In the genomic region with DNA sequence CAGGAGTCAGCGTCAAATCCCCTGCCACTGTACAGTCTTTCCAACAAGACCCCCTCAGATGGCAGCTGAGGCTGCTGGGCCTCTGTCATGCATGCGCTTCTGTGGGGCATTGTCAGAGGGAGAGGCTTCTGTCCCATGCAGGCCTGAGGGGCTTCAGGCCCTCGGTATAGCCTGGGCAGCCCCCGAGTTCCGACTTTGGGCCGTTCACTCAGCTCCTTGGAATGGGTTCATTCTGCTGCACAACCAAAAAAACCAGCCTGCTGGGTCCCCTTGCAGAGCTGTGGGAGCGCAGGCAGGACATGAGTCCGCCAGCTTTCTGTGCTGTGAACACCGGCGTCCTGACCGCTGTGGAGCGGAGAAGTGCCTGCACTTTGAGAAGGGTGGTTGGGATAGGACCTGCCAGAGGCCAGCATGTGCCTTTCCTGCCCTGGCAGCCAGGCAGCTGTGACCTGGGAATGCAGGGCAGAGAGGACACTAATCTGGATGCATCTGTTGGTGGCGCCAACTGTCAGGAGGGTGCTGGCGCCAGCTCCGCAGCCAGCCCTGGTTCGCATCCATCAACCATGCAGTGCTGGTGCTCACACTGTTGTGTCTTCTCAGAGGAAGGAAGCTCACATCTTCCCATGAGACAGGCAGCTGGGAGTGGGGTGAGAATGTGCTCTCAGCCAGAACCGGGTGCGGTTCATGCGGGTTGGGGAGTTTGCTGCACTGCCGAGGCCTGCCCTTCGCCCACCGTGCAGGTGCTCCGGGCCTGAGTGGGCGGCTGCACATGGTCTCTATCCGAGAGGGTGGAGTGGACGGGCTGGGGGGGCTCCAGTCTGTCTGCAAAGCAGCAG, we compare ENCODE assay signal across 1 cellular context.
TF ChIP-seq lines count a peak whose summit lies in the region.

No MANE protein-coding gene starts in this region.

TF ChIP-seq in WTC11, 78 proteins besides CTCF, POLR2A, EP300 and RAD21 (continued from another document):
- TF ChIP-seq AR (CRISPR knock-in tag; IDR thresholded peaks at IDR 0.05) (no peak), ZMAT4 (CRISPR knock-in tag; IDR thresholded peaks at IDR 0.05) (no peak), E2F5 (CRISPR knock-in tag; IDR thresholded peaks at IDR 0.05) (no peak), TCF7 (CRISPR knock-in tag; IDR thresholded peaks at IDR 0.05; ENCODE audit: low read depth) (no peak), ZSCAN18 (CRISPR knock-in tag; IDR thresholded peaks at IDR 0.05) (no peak), JAZF1 (CRISPR knock-in tag; IDR thresholded peaks at IDR 0.05) (no peak)
